14 cellular contexts compared by ENCODE assay signal in the genomic region with DNA sequence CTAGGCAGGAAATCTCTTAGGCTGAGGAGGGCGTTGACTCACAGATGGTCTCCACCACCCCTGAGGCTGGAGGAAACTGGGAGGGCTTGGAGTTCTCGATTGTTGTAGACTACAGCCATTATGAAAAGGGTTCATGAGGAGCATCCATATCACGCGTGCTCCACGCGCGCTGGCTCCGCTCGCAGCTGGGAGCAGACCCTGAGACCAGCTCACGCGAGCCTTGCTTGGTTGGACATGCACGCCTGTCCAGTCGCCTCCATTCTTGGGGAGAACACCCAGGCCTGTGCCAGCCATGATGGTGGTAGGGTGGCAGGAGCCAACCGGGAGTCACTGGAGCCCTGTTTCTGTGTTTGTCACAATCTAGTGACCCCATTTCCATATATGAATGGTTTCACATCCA.
DNase-seq lines count a peak whose midpoint lies in the region; ATAC-seq and TF ChIP-seq lines count a peak whose summit lies in the region.
"Had no signal": no experiment of that assay in that cellular context is flagged by ENCODE, and none has a peak within 500 bp of the region (broad histone marks: within the 10 kb centered on the region; RNA-seq: fewer than 3 reads in every experiment).

No MANE protein-coding gene starts in this region.

- POLR2A ChIA-PET in CD4-positive, alpha-beta T cell (lab: Charles Lee): no interaction called here

- H3K23me2 ChIP-seq in H9 (ENCODE audit: insufficient read length, low read depth, low read length, poor library complexity, severe bottlenecking): no peaks in the 10 kb centered on the region

- no peak overlapping the region for H3K4ac ChIP-seq in H9 (ENCODE audit: low read depth, low read length)

- no peaks in the 10 kb centered on the region for H3K79me1 ChIP-seq in H9 (ENCODE audit: insufficient read depth, low read depth, low read length, poor library complexity, severe bottlenecking)

- no peak overlapping the region for H3K56ac ChIP-seq in H9 (ENCODE audit: insufficient read length, low read depth, low read length)

- H2BK120ac ChIP-seq in H9 (ENCODE audit: low read depth, low read length, poor library complexity, severe bottlenecking): no peak overlapping the region

- H3K36me3 Mint-ChIP-seq in H9 (ENCODE audit: insufficient read depth in 1 of 3, low read depth in 3 of 3) (no peaks in the 10 kb centered on the region), osteocyte (ENCODE audit: unreplicated experiment) (no peaks in the 10 kb centered on the region), type B pancreatic cell (no peaks in the 10 kb centered on the region)
- no peaks in the 10 kb centered on the region for H3K36me3 Mint-ChIP-seq in CD4-positive, alpha-beta T cell (ENCODE audit: low read depth)

- H2BK12ac ChIP-seq in H9 (ENCODE audit: insufficient read length, low read depth, low read length): no peak overlapping the region

- no peak overlapping the region for H3K14ac ChIP-seq in H9 (ENCODE audit: insufficient read depth, low read length)

- WGBS in H9 (ENCODE audit: extremely low coverage, insufficient read length, low lambda C conversion rate): no CpG with 5 or more reads among the region's 14 CpGs

- H3T11ph ChIP-seq in H9 (ENCODE audit: low read length): no peak overlapping the region

- no peak overlapping the region for H3K23ac ChIP-seq in H9 (ENCODE audit: insufficient read length, low read depth, low read length)

- H3K9ac ChIP-seq in H9 (ENCODE audit: extremely low read depth, insufficient read length, low read length): no peak overlapping the region
- H3K9ac ChIP-seq: GM23248 had no signal

- no peak overlapping the region for H2AK5ac ChIP-seq in H9 (ENCODE audit: insufficient read length, low read length)

- H3K27ac ChIP-seq in H9 (ENCODE audit: insufficient read length, low read depth, low read length): no peak overlapping the region
- no peak overlapping the region for H3K27ac ChIP-seq in CD4-positive, alpha-beta T cell (ENCODE audit: low read depth, low read length)
- H3K27ac ChIP-seq: A549, GM23248, HL-60 had no signal

- intact Hi-C loops in CD4-positive, alpha-beta T cell (cut with DNase I, micrococcal nuclease): no loop called here

- H3K79me2 ChIP-seq in H9 (ENCODE audit: insufficient read depth, low read length): no peaks in the 10 kb centered on the region

- peak; percentile 18 for DNase-seq in H9
- peak; percentile 23 for DNase-seq in ecto neural progenitor cell (ENCODE audit: low spot score)
- DNase-seq in osteocyte (ENCODE audit: extremely low spot score, unreplicated experiment): peak; percentile 76
- DNase-seq in type B pancreatic cell (ENCODE audit: extremely low spot score, unreplicated experiment): peak; percentile 62
- no peak for DNase-seq in CD4-positive, alpha-beta T cell
- DNase-seq in left lobe of liver (ENCODE audit: low spot score): no peak
- no peak for DNase-seq in stimulated activated CD4-positive, alpha-beta T cell treated with anti-CD3 and anti-CD28 coated beads, Interleukin-1b, Interleukin-23, amount 100 ng/mL, for 48 hours
- no peak for DNase-seq in activated naive CD4-positive, alpha-beta T cell treated with Interleukin-2 at 50 U/mL for 16 hours
- DNase-seq: BE2C, DMS53, GF-D8, GM23248 had no signal

- H3K4me1 ChIP-seq in H9 (ENCODE audit: insufficient read depth, low read length): no peaks in the 10 kb centered on the region
- H3K4me1 ChIP-seq: A549, BE2C had no signal

- no peak overlapping the region for H3K18ac ChIP-seq in H9 (ENCODE audit: insufficient read length, low read depth, low read length)

- no peak overlapping the region for H4K8ac ChIP-seq in H9 (replicated peaks; ENCODE audit: insufficient read length, low read depth, low read length)

- peaks cover 3 to 7% of the 10 kb centered on the region in 2 experiments for H3K4me1 Mint-ChIP-seq in H9
- no peaks in the 10 kb centered on the region for H3K4me1 Mint-ChIP-seq in osteocyte (ENCODE audit: unreplicated experiment)
- H3K4me1 Mint-ChIP-seq in type B pancreatic cell (ENCODE audit: unreplicated experiment): no peaks in the 10 kb centered on the region
- H3K4me1 Mint-ChIP-seq in CD4-positive, alpha-beta T cell (ENCODE audit: low read depth): no peaks in the 10 kb centered on the region

- H3K27ac Mint-ChIP-seq in H9 (peak overlapping the region in 1 of 3 experiments; percentile 31; a peak in 1 of 7 replicates), osteocyte (ENCODE audit: unreplicated experiment) (no peak overlapping the region), type B pancreatic cell (no peak overlapping the region)
- no peak overlapping the region for H3K27ac Mint-ChIP-seq in CD4-positive, alpha-beta T cell

- H3K27me3 Mint-ChIP-seq in H9 (ENCODE audit: low read depth) (no peaks in the 10 kb centered on the region; the same call in 1 of the 2 replicates), osteocyte (ENCODE audit: unreplicated experiment) (no peaks in the 10 kb centered on the region), type B pancreatic cell (no peaks in the 10 kb centered on the region)
- H3K27me3 Mint-ChIP-seq in CD4-positive, alpha-beta T cell: no peaks in the 10 kb centered on the region

- no peaks in the 10 kb centered on the region for H3K27me3 ChIP-seq in H9 (ENCODE audit: insufficient read depth, low read length)
- H3K27me3 ChIP-seq in CD4-positive, alpha-beta T cell (ENCODE audit: control insufficient read depth, insufficient read depth, low read length): no peaks in the 10 kb centered on the region
- H3K27me3 ChIP-seq: BE2C had no signal

- H4K5ac ChIP-seq in H9 (ENCODE audit: insufficient read length, low read depth, low read length): no peak overlapping the region

- no peaks in the 10 kb centered on the region for H4K20me1 ChIP-seq in H9 (ENCODE audit: control insufficient read depth, insufficient read depth, insufficient read length)

- CTCF ChIA-PET in CD4-positive, alpha-beta T cell (lab: Charles Lee): no interaction called here

- TF ChIP-seq CTCF in H9 (conservative IDR thresholded peaks at IDR 0.05) (no peak), osteocyte (IDR thresholded peaks at IDR 0.05) (no peak), type B pancreatic cell (conservative IDR thresholded peaks at IDR 0.05) (no peak)
- no peak for TF ChIP-seq CTCF in CD4-positive, alpha-beta T cell (IDR thresholded peaks at IDR 0.05)

- no peaks in the 10 kb centered on the region for H3K9me3 ChIP-seq in H9 (ENCODE audit: control insufficient read depth, low read depth, low read length)
- H3K9me3 ChIP-seq in CD4-positive, alpha-beta T cell (ENCODE audit: control insufficient read depth, low read length): no peaks in the 10 kb centered on the region
- H3K9me3 ChIP-seq: BE2C had no signal

- H4K91ac ChIP-seq in H9 (ENCODE audit: insufficient read length, low read depth, low read length): no peak overlapping the region

- no peak overlapping the region for H2BK20ac ChIP-seq in H9 (ENCODE audit: low read depth, low read length, poor library complexity, severe bottlenecking)

- no peak overlapping the region for H2BK15ac ChIP-seq in H9 (ENCODE audit: low read depth, low read length)

- no peak overlapping the region for H3K4me2 ChIP-seq in H9 (ENCODE audit: insufficient read depth, insufficient read length, low read length)
- H3K4me2 ChIP-seq: A549 had no signal

- H2BK5ac ChIP-seq in H9 (ENCODE audit: insufficient read length, low read length): no peak overlapping the region

- no peak overlapping the region for H2AFZ ChIP-seq in H9 (ENCODE audit: low read length)
- H2AFZ ChIP-seq: GM23248 had no signal

- ATAC-seq in CD4-positive, alpha-beta T cell (ENCODE audit: poor library complexity): no peak
- ATAC-seq in left lobe of liver: no peak
- ATAC-seq: A549 had no signal

- H3K4me3 Mint-ChIP-seq in H9 (no peak overlapping the region), osteocyte (ENCODE audit: unreplicated experiment) (no peak overlapping the region), type B pancreatic cell (no peak overlapping the region)
- H3K4me3 Mint-ChIP-seq in CD4-positive, alpha-beta T cell: no peak overlapping the region

- H3K9me3 Mint-ChIP-seq in H9 (peaks cover 0 to 2% of the 10 kb centered on the region in 2 experiments; a peak in 1 of 5 replicates), osteocyte (ENCODE audit: unreplicated experiment) (peaks cover 21% of the 10 kb centered on the region), type B pancreatic cell (no peaks in the 10 kb centered on the region)
- no peaks in the 10 kb centered on the region for H3K9me3 Mint-ChIP-seq in CD4-positive, alpha-beta T cell

Comparison
In these comparisons a context has a peak if more than half of its experiments do, and no peak if none do; other contexts are left out.
1. DNase-seq: peak in H9 (single experiment), ecto neural progenitor cell (single experiment), osteocyte (single experiment) and type B pancreatic cell (single experiment); none in CD4-positive, alpha-beta T cell (0 of 10), left lobe of liver (single experiment), stimulated activated CD4-positive, alpha-beta T cell treated with anti-CD3 and anti-CD28 coated beads, Interleukin-1b, Interleukin-23, amount 100 ng/mL, for 48 hours (single experiment) and activated naive CD4-positive, alpha-beta T cell treated with Interleukin-2 at 50 U/mL for 16 hours (single experiment).